ENCODE assay signal across 8 cellular contexts in the genomic region with DNA sequence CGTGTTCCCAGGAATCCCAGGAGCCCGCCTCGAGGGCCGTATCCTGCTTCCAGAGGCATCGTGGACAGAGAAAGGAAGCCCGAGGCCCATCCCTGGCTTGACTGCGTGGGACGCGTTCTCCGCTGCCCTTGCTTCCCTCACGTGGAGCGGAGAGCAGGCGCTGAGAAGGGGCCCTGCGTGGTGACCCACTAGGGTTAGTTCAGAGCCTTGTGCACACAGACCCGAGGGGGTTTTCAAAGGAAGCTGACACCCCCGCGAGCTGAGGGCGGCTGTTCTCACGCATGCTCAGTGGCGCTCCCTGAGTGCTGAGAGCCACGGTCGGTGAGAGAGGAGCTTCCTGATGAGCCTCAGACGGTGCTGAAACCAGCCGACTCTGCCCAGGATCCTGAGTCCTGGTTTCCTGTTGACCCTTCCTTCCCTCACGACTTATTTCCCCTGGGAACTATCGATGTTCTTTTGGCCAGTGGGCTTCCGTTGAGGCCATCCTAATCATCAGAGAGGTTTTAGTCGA. TPM values are rescaled to one million over a fixed set of nuclear protein-coding genes. Genes with fewer than 3 reads are reported as not detected.
A peak's percentile ranks its signal among the peaks of the same experiment; 100 is the strongest.
DNase-seq lines count a peak whose midpoint lies in the region; ATAC-seq and TF ChIP-seq lines count a peak whose summit lies in the region.

No MANE protein-coding gene starts in this region.

- peaks cover 62% of the 10 kb centered on the region for H3K4me1 Mint-ChIP-seq in T-helper 17 cell
- H3K4me1 Mint-ChIP-seq in chondrocyte (ENCODE audit: low read depth): peaks cover 6% of the 10 kb centered on the region
- H3K4me1 Mint-ChIP-seq in HFFc6 (ENCODE audit: low read depth): no peaks in the 10 kb centered on the region

- ATAC-seq in HG02642 (IDR thresholded peaks at IDR 0.05; ENCODE audit: poor library complexity, unreplicated experiment) (peak; percentile 48), T-helper 17 cell (peak; percentile 59)

- H3K36me3 Mint-ChIP-seq in T-helper 17 cell (ENCODE audit: low read depth) (no peaks in the 10 kb centered on the region), chondrocyte (ENCODE audit: low read depth) (no peaks in the 10 kb centered on the region), HFFc6 (ENCODE audit: low read depth) (peaks cover 3% of the 10 kb centered on the region; the same call in 1 of the 2 replicates)

- TF ChIP-seq POLR2A in GM15510 (IDR thresholded peaks at IDR 0.05; ENCODE audit: borderline replicate concordance, extremely low read depth, insufficient read length): peak; percentile 80

- TF ChIP-seq CTCF in chondrocyte (IDR thresholded peaks at IDR 0.05): no peak
- no peak for TF ChIP-seq CTCF in HFFc6 (IDR thresholded peaks at IDR 0.05)

- H3K9me3 Mint-ChIP-seq in chondrocyte (ENCODE audit: low read depth) (no peaks in the 10 kb centered on the region), HFFc6 (peaks cover 62% of the 10 kb centered on the region)

- H3K4me3 Mint-ChIP-seq in T-helper 17 cell: peak overlapping the region; percentile 90
- H3K4me3 Mint-ChIP-seq in chondrocyte (ENCODE audit: unreplicated experiment): peak overlapping the region; percentile 24
- no peak overlapping the region for H3K4me3 Mint-ChIP-seq in HFFc6

- peak overlapping the region; percentile 100 for H3K27ac Mint-ChIP-seq in T-helper 17 cell
- H3K27ac Mint-ChIP-seq in chondrocyte (ENCODE audit: unreplicated experiment): no peak overlapping the region
- H3K27ac Mint-ChIP-seq in HFFc6: no peak overlapping the region

- DNase-seq in T-helper 17 cell (peak; percentile 72 to 86 (median 73)), chondrocyte (ENCODE audit: low spot score) (no peak), NCI-H774 (lab: John Stamatoyannopoulos, UW) (no peak), NK-92 (lab: John Stamatoyannopoulos, UW; ENCODE audit: unreplicated experiment) (no peak), HFFc6 (no peak)
- peak; percentile 62 to 82 for DNase-seq in stimulated activated CD4-positive, alpha-beta T cell treated with anti-CD3 and anti-CD28 coated beads, Interleukin-4, amount 100 ng/mL, for 4 hours

- H3K27me3 Mint-ChIP-seq in T-helper 17 cell (no peaks in the 10 kb centered on the region), chondrocyte (ENCODE audit: low read depth) (peaks cover 3% of the 10 kb centered on the region), HFFc6 (ENCODE audit: insufficient read depth) (no peaks in the 10 kb centered on the region; the same call in 1 of the 2 replicates)

- H3K9me3 ChIP-seq in T-helper 17 cell (ENCODE audit: control insufficient read depth, low read length, poor library complexity, severe bottlenecking): no peaks in the 10 kb centered on the region

RNA-seq across cellular contexts. Expression of gene CCR6, which starts 28.9 kb away (rescaled TPM):
- 10 to 100 TPM; 57.4 to 60.5 TPM for total RNA-seq in T-helper 17 cell
- not detected in 3 replicates for total RNA-seq in chondrocyte
- not detected for total RNA-seq in HFFc6 (2021; fragmentation: NEBNext Ultra II Directional; extraction: Animal tissue kit (Norgen Biotek cat#: 25700))

Comparison
In these comparisons a context has a peak if more than half of its experiments do, and no peak if none do; other contexts are left out.
1. DNase-seq: peak in T-helper 17 cell (3 of 3) and stimulated activated CD4-positive, alpha-beta T cell treated with anti-CD3 and anti-CD28 coated beads, Interleukin-4, amount 100 ng/mL, for 4 hours (2 of 2); none in chondrocyte (single experiment), NCI-H774 (single experiment), NK-92 (single experiment) and HFFc6 (single experiment).
2. RNA of gene CCR6, which starts 28.9 kb away (total RNA-seq): 57.4 to 60.5 TPM in T-helper 17 cell; not detected in chondrocyte and not detected in HFFc6; every median in the first group is over 10 times any median in the second.